Comparison of ENCODE assay signal across 1 cellular context in genomic region chr16:89738538-89739317, GRCh38.
TF ChIP-seq lines count a peak whose summit lies in the region.

No MANE protein-coding gene starts in this region.

TF ChIP-seq in endothelial cell of umbilical vein, 7 proteins besides CTCF, POLR2A, EP300 and RAD21:
- TF ChIP-seq GATA2 (IDR thresholded peaks at IDR 0.05; ENCODE audit: insufficient read depth, insufficient read length, low read depth, low read length) = no peak
- peak; percentile 12 for TF ChIP-seq POLR2AphosphoS5 (IDR thresholded peaks at IDR 0.05; ENCODE audit: insufficient read depth, low read depth, low read length)
